ENCODE assay signal across 7 cellular contexts in the genomic region with DNA sequence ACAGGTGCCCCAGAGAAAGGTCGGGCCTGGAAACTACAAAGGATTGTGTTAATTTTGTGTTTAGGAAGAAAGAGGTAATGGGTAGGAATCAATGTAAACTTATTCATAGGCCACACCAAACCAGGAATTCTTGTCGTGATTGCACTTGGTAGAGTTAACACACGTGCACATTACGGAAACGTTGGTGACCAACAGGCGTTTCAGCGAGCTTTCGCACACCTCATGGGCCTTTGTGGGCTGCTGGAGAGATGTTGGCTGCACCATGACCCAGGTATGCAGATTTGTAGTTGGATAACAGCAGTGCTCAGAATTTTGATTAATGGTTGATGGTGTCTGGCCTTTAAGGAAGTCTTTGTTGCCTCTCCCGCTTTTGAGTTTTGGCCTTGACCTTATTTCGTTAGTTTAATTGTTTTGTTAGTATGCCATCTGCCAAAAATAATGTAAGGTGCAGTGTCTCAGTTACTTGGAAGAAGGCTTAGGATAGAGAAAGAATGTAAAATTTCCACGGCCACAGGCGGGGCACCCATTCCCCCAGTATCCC. TPM values are rescaled to one million over a fixed set of nuclear protein-coding genes. Genes with fewer than 3 reads are reported as not detected.
A peak's percentile ranks its signal among the peaks of the same experiment; 100 is the strongest.
DNase-seq lines count a peak whose midpoint lies in the region; FAIRE-seq and TF ChIP-seq lines count a peak whose summit lies in the region.

No MANE protein-coding gene starts in this region.

- peak overlapping the region; percentile 61; the same call in 1 of the 2 replicates for H3K9ac ChIP-seq in SU-DHL-6 (ENCODE audit: low read length)
- H3K9ac ChIP-seq in skeletal muscle satellite cell (ENCODE audit: low read depth, low read length) = no peak overlapping the region

- peak overlapping the region; percentile 90; the same call in 1 of the 2 replicates for H3K27ac ChIP-seq in SU-DHL-6 (ENCODE audit: low read depth, low read length)

- H3K4me3 ChIP-seq in SU-DHL-6 (ENCODE audit: insufficient read depth, low read length, poor library complexity, severe bottlenecking) (no peak overlapping the region), fibroblast of villous mesenchyme (ENCODE audit: low read depth, low read length) (peak overlapping the region; percentile 65), skeletal muscle satellite cell (ENCODE audit: low read length) (peak overlapping the region; percentile 100), lower leg skin (ENCODE audit: low read depth, poor library complexity, severe bottlenecking) (no peak overlapping the region)

- intact Hi-C loops in lower leg skin (cut with DNase I; ENCODE audit: low total_unique reads) = no loop called here

- peaks cover 87% of the 10 kb centered on the region for H3K79me2 ChIP-seq in SU-DHL-6 (ENCODE audit: insufficient read depth, low read length)

- in situ Hi-C loops in GM13976 (cut with MboI; ENCODE audit: low sequenced_read_pairs, unreplicated experiment) = no loop called here

- 66 to 74% methylated on average over 12 of the region's 12 CpGs for WGBS in lower leg skin, 2 donors

- peak; percentile 26 for FAIRE-seq in GM12891 (lab: Jason Lieb, UNC)

- peaks cover 33% of the 10 kb centered on the region for H3F3A ChIP-seq in SU-DHL-6 (ENCODE audit: insufficient read depth)

- H3K4me2 ChIP-seq in SU-DHL-6 (ENCODE audit: low read depth, low read length, poor library complexity, severe bottlenecking) = peak overlapping the region; percentile 59
- peak overlapping the region; percentile 79 for H3K4me2 ChIP-seq in skeletal muscle satellite cell (ENCODE audit: low read length)

- H3K27me3 ChIP-seq in SU-DHL-6 (ENCODE audit: low read length) = no peaks in the 10 kb centered on the region
- no peaks in the 10 kb centered on the region for H3K27me3 ChIP-seq in skeletal muscle satellite cell (ENCODE audit: control insufficient read depth, insufficient read depth, low read length)

- H3K4me1 ChIP-seq in skeletal muscle satellite cell (ENCODE audit: control insufficient read depth, insufficient read depth, low read length) = peaks cover 13% of the 10 kb centered on the region

- TF ChIP-seq CTCF in SU-DHL-6 (IDR thresholded peaks at IDR 0.05; ENCODE audit: insufficient read depth, low read length, poor library complexity, severe bottlenecking) (no peak), fibroblast of villous mesenchyme (IDR thresholded peaks at IDR 0.05; ENCODE audit: insufficient read depth, low read depth, low read length) (no peak), GM13976 (IDR thresholded peaks at IDR 0.05; ENCODE audit: borderline replicate concordance, control extremely low read depth, extremely low read depth, insufficient read depth, missing control alignments) (no peak), lower leg skin (IDR thresholded peaks at IDR 0.05) (no peak)

- no peak for DNase-seq in GM12891 (ENCODE audit: insufficient read length, low spot score)
- no peak for DNase-seq in fibroblast of villous mesenchyme (ENCODE audit: low read depth)
- DNase-seq in GM13976 (ENCODE audit: low spot score) = no peak
- no peak for DNase-seq in lower leg skin (ENCODE audit: low spot score in 2 of 2)
- no peak for DNase-seq in NCI-H128 (lab: John Stamatoyannopoulos, UW; ENCODE audit: unreplicated experiment)

- H2AFZ ChIP-seq in SU-DHL-6 (ENCODE audit: low read depth, low read length, severe bottlenecking) = no peak overlapping the region

- no peaks in the 10 kb centered on the region for H3K9me2 ChIP-seq in SU-DHL-6 (replicated peaks; ENCODE audit: insufficient read depth, low read length)

- no peaks in the 10 kb centered on the region for H3K9me3 ChIP-seq in SU-DHL-6 (ENCODE audit: insufficient read depth, low read length)
- H3K9me3 ChIP-seq in skeletal muscle satellite cell (replicated peaks; ENCODE audit: low read length) = no peaks in the 10 kb centered on the region

- no peak for TF ChIP-seq POLR2A in GM12891 (IDR thresholded peaks at IDR 0.05; ENCODE audit: low read depth, low read length)
- no peak for TF ChIP-seq POLR2A in lower leg skin (IDR thresholded peaks at IDR 0.05)

- no peaks in the 10 kb centered on the region for H3K36me3 ChIP-seq in SU-DHL-6 (ENCODE audit: low read length)
- H3K36me3 ChIP-seq in skeletal muscle satellite cell (ENCODE audit: insufficient read depth, low read length) = peaks cover 5% of the 10 kb centered on the region

- no peaks in the 10 kb centered on the region for H4K20me1 ChIP-seq in SU-DHL-6 (ENCODE audit: low read depth, low read length)

TF ChIP-seq in GM12891, 5 proteins besides CTCF, POLR2A, EP300 and RAD21:
- TF ChIP-seq POLR2AphosphoS5 (IDR thresholded peaks at IDR 0.05; ENCODE audit: low read depth, low read length) (no peak), SPI1 (IDR thresholded peaks at IDR 0.05; ENCODE audit: low read depth, low read length) (no peak), PAX5 (IDR thresholded peaks at IDR 0.05; ENCODE audit: insufficient read depth, low read length, severe bottlenecking) (no peak), TAF1 (IDR thresholded peaks at IDR 0.05; ENCODE audit: low read depth, low read length) (no peak), POU2F2 (IDR thresholded peaks at IDR 0.05; ENCODE audit: low read depth, low read length) (no peak)

RNA-seq across cellular contexts. Expression of gene ZNF236, which starts 1.8 kb away (rescaled TPM):
- 2.4 TPM for polyA plus RNA-seq in GM12891 (2012; ENCODE audit: low read depth, missing spikeins)
- total RNA-seq in fibroblast of villous mesenchyme = 11.9 and 12.5 TPM in 2 replicates
- 9.1 and 9.2 TPM in 2 replicates for total RNA-seq in skeletal muscle satellite cell (2012; rRNA removed)
- total RNA-seq in lower leg skin = 10 to 100 TPM in 3 of 4 donors, 1 to 10 TPM in 1; 8.9 to 15.2 (median 11.8) TPM

Comparison
In these comparisons a context has a peak if more than half of its experiments do, and no peak if none do; other contexts are left out.
1. H3K4me3 ChIP-seq: peak in fibroblast of villous mesenchyme (single experiment) and skeletal muscle satellite cell (single experiment); none in SU-DHL-6 (single experiment) and lower leg skin (single experiment).